In the genomic region with DNA sequence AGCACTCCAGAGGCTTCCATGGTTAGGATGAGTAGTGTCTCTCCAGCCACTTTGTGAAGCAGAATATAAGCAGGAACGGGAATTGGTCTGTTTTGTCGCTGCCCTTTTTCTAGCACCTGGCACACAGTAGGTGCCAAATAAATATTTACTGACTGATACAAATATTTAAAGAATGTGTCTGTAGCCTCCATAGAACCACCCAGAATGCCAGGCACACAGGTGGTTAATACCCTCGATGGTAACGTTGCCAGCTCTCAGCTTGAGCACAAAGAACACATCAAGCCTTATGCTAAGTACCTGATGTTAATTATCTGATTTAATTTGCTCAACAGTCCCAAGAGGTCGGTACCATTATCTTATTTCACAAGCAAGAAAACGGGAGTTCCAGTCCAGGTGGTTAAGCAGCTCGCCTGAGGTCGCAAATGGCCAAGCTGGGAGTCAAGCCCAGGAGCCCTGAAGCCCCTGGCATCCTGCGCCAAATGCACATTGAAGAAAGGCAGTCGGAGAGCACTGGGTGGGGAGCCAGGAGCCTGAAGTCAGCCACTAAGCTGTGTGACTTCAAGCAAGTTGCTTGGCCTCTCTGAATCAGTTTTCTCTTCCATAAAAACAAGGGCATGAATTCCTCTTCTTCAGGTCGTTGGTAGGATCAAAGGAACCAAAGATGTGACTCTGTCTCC, we compare ENCODE assay signal across 10 cellular contexts. TPM values are rescaled to one million over a fixed set of nuclear protein-coding genes. Genes with fewer than 3 reads are reported as not detected.
DNase-seq lines count a peak whose midpoint lies in the region; ATAC-seq and TF ChIP-seq lines count a peak whose summit lies in the region.
"Had no signal": no experiment of that assay in that cellular context is flagged by ENCODE, and none has a peak within 500 bp of the region (broad histone marks: within the 10 kb centered on the region; RNA-seq: fewer than 3 reads in every experiment).

No MANE protein-coding gene starts in this region.

- H3K36me3 ChIP-seq in HUES64 (ENCODE audit: insufficient read depth, low read length): no peaks in the 10 kb centered on the region; the same call in 1 of the 2 replicates
- H3K36me3 ChIP-seq in adrenal gland (replicated peaks in 1 of 2): no peaks in the 10 kb centered on the region
- no peaks in the 10 kb centered on the region for H3K36me3 ChIP-seq in mesendoderm (ENCODE audit: control insufficient read depth, insufficient read depth, low read length)
- peaks cover 0 to 4% (median 0%) of the 10 kb centered on the region in 4 donors for H3K36me3 ChIP-seq in stomach

- TF ChIP-seq EP300 in stomach (IDR thresholded peaks at IDR 0.05): no peak

- H3K9ac ChIP-seq in HUES64 (ENCODE audit: low read depth, low read length): peak overlapping the region; percentile 41; the same call in 1 of the 2 replicates
- H3K9ac ChIP-seq in mesendoderm (ENCODE audit: low read length): no peak overlapping the region

- no peak for ATAC-seq in GM18505 (IDR thresholded peaks at IDR 0.05; ENCODE audit: unreplicated experiment)

- H3K27ac ChIP-seq in HUES64 (ENCODE audit: low read depth, low read length): peak overlapping the region; percentile 75
- H3K27ac ChIP-seq in adrenal gland: peak overlapping the region in 4 of 5 donors; percentile 69 to 87 (median 80)
- peak overlapping the region; percentile 30 for H3K27ac ChIP-seq in mesendoderm (ENCODE audit: low read depth, low read length)
- H3K27ac ChIP-seq in stomach: peak overlapping the region; percentile 65 to 97 (median 92)

- no peaks in the 10 kb centered on the region for H3K79me2 ChIP-seq in mesendoderm (ENCODE audit: control insufficient read depth, insufficient read depth, low read length)

- no peak overlapping the region for H2AK5ac ChIP-seq in mesendoderm (ENCODE audit: low read length)

- H3K79me1 ChIP-seq in mesendoderm (ENCODE audit: low read length): peaks cover 8% of the 10 kb centered on the region

- H3K9me3 ChIP-seq in HUES64 (ENCODE audit: insufficient read depth, low read depth, low read length) (no peaks in the 10 kb centered on the region), adrenal gland (replicated peaks in 1 of 3) (no peaks in the 10 kb centered on the region), stomach (no peaks in the 10 kb centered on the region)

- no peak overlapping the region for H3K4me2 ChIP-seq in mesendoderm (ENCODE audit: low read length)

- no peak overlapping the region for H2BK5ac ChIP-seq in mesendoderm (ENCODE audit: low read length)

- peak overlapping the region; percentile 34 for H3K18ac ChIP-seq in mesendoderm (ENCODE audit: low read length)

- H3K4me1 ChIP-seq in HUES64 (ENCODE audit: insufficient read depth, low read length) (peaks cover 38% of the 10 kb centered on the region), adrenal gland (replicated peaks in 1 of 2) (peaks cover 64 to 83% of the 10 kb centered on the region in 2 donors), mesendoderm (ENCODE audit: control insufficient read depth, low read depth, low read length) (peaks cover 15% of the 10 kb centered on the region), stomach (peaks cover 96 to 100% (median 100%) of the 10 kb centered on the region in 4 donors)

- H3K4ac ChIP-seq in mesendoderm (ENCODE audit: low read depth, low read length): no peak overlapping the region

- peak overlapping the region; percentile 45 for H3K56ac ChIP-seq in mesendoderm (ENCODE audit: low read length)

- H4K8ac ChIP-seq in mesendoderm (ENCODE audit: low read depth, low read length): no peak overlapping the region

- no peak overlapping the region for H3K23ac ChIP-seq in mesendoderm (ENCODE audit: low read length)

- WGBS in HUES64: 80% methylated on average over 11 of the region's 11 CpGs
- 59 to 72% (median 63%) methylated on average over 11 of the region's 11 CpGs for WGBS in adrenal gland, 4 donors
- no CpG with 5 or more reads among the region's 11 CpGs for whole genome bisulfite sequencing in mesendoderm (ENCODE audit: extremely low coverage, insufficient coverage, low lambda C conversion rate)
- 43 to 52% (median 49%) methylated on average over 11 of the region's 11 CpGs for WGBS in stomach, 5 donors

- TF ChIP-seq POLR2A in adrenal gland (IDR thresholded peaks at IDR 0.05): no peak
- no peak for TF ChIP-seq POLR2A in stomach (IDR thresholded peaks at IDR 0.05)
- TF ChIP-seq POLR2A in GM18505 (IDR thresholded peaks at IDR 0.05; ENCODE audit: borderline replicate concordance, extremely low read depth, insufficient read depth, insufficient read length): no peak

- H3K4me3 ChIP-seq in HUES64 (ENCODE audit: low read length) (no peak overlapping the region), adrenal gland (no peak overlapping the region), mesendoderm (ENCODE audit: low read length) (no peak overlapping the region), stomach (no peak overlapping the region)

- DNase-seq in adrenal gland (no peak), mesendoderm (no peak), stomach (no peak), NCI-H446 treated with DMSO at 0.1 percent for 48 hours (lab: John Stamatoyannopoulos, UW) (no peak), head of caudate nucleus (no peak)
- DNase-seq: effector CD8-positive, alpha-beta T cell; NCI-H524; T-helper 2 cell had no signal

- no peak for TF ChIP-seq CTCF in adrenal gland (IDR thresholded peaks at IDR 0.05)
- no peak for TF ChIP-seq CTCF in stomach (IDR thresholded peaks at IDR 0.05)

- H3K27me3 ChIP-seq in HUES64 (ENCODE audit: insufficient read depth, low read length) (no peaks in the 10 kb centered on the region), adrenal gland (no peaks in the 10 kb centered on the region), mesendoderm (ENCODE audit: insufficient read depth, low read length, poor library complexity) (no peaks in the 10 kb centered on the region), stomach (no peaks in the 10 kb centered on the region)

- no peak overlapping the region for H4K5ac ChIP-seq in mesendoderm (ENCODE audit: low read length)

- intact Hi-C loops in adrenal gland (cut with DNase I): no loop called here
- intact Hi-C loops in stomach (cut with DNase I; ENCODE audit: low total_unique reads): no loop called here
- intact Hi-C loops in head of caudate nucleus (cut with DNase I): no loop called here

- H2BK120ac ChIP-seq in mesendoderm (ENCODE audit: low read depth, low read length): no peak overlapping the region

- no peak overlapping the region for H2BK15ac ChIP-seq in mesendoderm (replicated peaks; ENCODE audit: low read depth)

RNA-seq across cellular contexts. Expression of a gene that starts 26.4 kb away (rescaled TPM):
- polyA plus RNA-seq in HUES64 (2013, experiment 1 of 2): 21.9 TPM
- polyA plus RNA-seq in HUES64 (2013, experiment 2 of 2): 31.5 TPM
- total RNA-seq in adrenal gland (100 to 1,000 TPM; 232 to 558 (median 316) TPM), stomach (100 to 1,000 TPM in 4 of 5 donors, 10 to 100 TPM in 1; 88.7 to 504 (median 186) TPM)
- polyA plus RNA-seq in adrenal gland (100 to 1,000 TPM in 2 of 3 donors, 10 to 100 TPM in 1; 38.7 to 394 (median 156) TPM), stomach (10 to 100 TPM; 21.7 to 98.5 (median 62.1) TPM)
- polyA plus RNA-seq in mesendoderm (2013, experiment 1 of 2): 10.1 TPM
- polyA plus RNA-seq in mesendoderm (2013, experiment 2 of 2): 9.4 TPM

Comparison
In these comparisons a context has a peak if more than half of its experiments do, and no peak if none do; other contexts are left out.
1. H3K27ac ChIP-seq: peak in every context shown above with its lines; median percentile 92 in stomach; 80 in adrenal gland; 75 in HUES64; 30 in mesendoderm.